In the genomic region with DNA sequence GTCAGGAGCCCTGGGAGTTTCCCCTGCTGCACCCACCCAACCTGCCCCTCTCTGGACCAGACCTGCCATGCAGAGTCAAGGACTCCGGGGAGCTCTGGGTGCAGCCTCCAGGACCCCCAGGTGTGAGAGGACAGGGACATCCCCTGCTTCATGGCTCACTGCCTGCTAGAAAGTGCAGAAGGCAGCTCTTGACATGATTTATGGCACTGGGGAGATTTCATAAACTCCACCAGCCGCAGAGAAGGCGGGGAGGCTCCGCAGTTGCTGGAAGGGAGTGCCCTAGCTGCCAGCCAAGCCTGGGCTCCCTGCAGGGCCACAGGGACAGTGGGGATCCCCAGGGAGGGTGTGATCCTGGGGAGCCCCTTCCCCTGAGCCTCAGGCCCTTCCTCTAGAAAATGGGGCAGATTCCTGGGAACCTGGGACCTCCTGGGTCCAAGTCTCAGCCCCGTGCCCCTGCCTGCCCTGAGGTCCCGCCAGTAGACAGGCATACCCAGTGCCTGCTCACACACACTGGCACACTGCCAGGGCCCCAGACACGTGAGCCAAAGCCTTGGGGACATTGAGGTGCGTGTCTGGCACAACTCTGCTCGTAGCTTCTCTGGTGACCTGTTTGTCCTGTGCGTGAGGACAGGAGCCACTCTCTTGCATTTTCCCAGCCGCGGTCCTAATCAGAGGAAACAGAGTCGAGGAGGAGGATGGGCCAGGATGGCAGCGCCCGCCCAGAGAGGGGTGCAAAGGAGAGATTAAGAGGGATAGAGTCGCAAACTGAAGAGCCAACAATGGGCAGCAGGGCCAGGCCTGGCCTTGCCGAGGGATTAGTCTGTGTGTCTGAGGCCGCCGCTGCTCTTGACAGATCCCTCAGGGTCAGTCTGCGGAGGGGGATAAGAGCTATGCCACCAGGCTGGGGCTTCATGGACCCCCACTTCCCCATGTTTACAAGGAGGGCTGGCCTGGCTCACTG, we compare ENCODE assay signal across 9 cellular contexts. TPM values are rescaled to one million over a fixed set of nuclear protein-coding genes. Genes with fewer than 3 reads are reported as not detected.
DNase-seq lines count a peak whose midpoint lies in the region; ATAC-seq and TF ChIP-seq lines count a peak whose summit lies in the region.
"Had no signal": no experiment of that assay in that cellular context is flagged by ENCODE, and none has a peak within 500 bp of the region (broad histone marks: within the 10 kb centered on the region; RNA-seq: fewer than 3 reads in every experiment).

No MANE protein-coding gene starts in this region.

- peaks cover 3% of the 10 kb centered on the region for H3K4me1 Mint-ChIP-seq in activated B cell treated with CpG ODN at 0.5 μM for 24 hours
- peaks cover 1% of the 10 kb centered on the region for H3K4me1 Mint-ChIP-seq in glutamatergic neuron (ENCODE audit: low read depth, unreplicated experiment)

- H3K4me3 ChIP-seq in skeletal muscle tissue (ENCODE audit: low read length in 3 of 3), result no peak overlapping the region
- H3K4me3 ChIP-seq in smooth muscle cell, result no peak overlapping the region

- H3K27ac Mint-ChIP-seq in activated B cell treated with CpG ODN at 0.5 μM for 24 hours (no peak overlapping the region), glutamatergic neuron (ENCODE audit: unreplicated experiment) (no peak overlapping the region)

- H3K27ac ChIP-seq in skeletal muscle tissue (ENCODE audit: low read depth, low read length), result peak overlapping the region; percentile 23
- H3K27ac ChIP-seq in smooth muscle cell (ENCODE audit: low read depth), result no peak overlapping the region

- H3K4me3 Mint-ChIP-seq in activated B cell treated with CpG ODN at 0.5 μM for 24 hours (no peak overlapping the region), glutamatergic neuron (ENCODE audit: unreplicated experiment) (no peak overlapping the region)

- POLR2A ChIA-PET in activated B cell treated with CpG ODN at 0.5 μM for 24 hours (lab: Charles Lee), result interaction anchor here (0.7 kb wide), 1 partner anchor 33 kb away, joined by 3 read pairs; a partner anchor contains a TSS

- H3K27me3 ChIP-seq in skeletal muscle tissue (ENCODE audit: control insufficient read depth in 3 of 3, insufficient read depth in 3 of 3, low read length in 3 of 3), result no peaks in the 10 kb centered on the region
- H3K27me3 ChIP-seq in smooth muscle cell (ENCODE audit: low read depth), result no peaks in the 10 kb centered on the region

- CTCF ChIA-PET in activated B cell treated with CpG ODN at 0.5 μM for 24 hours (lab: Charles Lee), result no interaction called here

- H3K27me3 Mint-ChIP-seq in activated B cell treated with CpG ODN at 0.5 μM for 24 hours (no peaks in the 10 kb centered on the region), glutamatergic neuron (ENCODE audit: unreplicated experiment) (peaks cover 8% of the 10 kb centered on the region)

- 84% methylated on average over 20 of the region's 20 CpGs for WGBS in smooth muscle cell (ENCODE audit: low lambda C conversion rate)

- H2AFZ ChIP-seq in smooth muscle cell (ENCODE audit: low read depth), result no peak overlapping the region

- no peaks in the 10 kb centered on the region for H3K79me2 ChIP-seq in smooth muscle cell (ENCODE audit: low read depth)

- intact Hi-C loops in activated B cell treated with CpG ODN at 0.5 μM for 24 hours (cut with micrococcal nuclease), result no loop called here

- ATAC-seq in activated B cell treated with CpG ODN at 0.5 μM for 24 hours (ENCODE audit: low read depth), result peak; percentile 52
- ATAC-seq in HG03108 (IDR thresholded peaks at IDR 0.05; ENCODE audit: unreplicated experiment), result no peak

- no peaks in the 10 kb centered on the region for H4K20me1 ChIP-seq in smooth muscle cell (ENCODE audit: low read depth)

- TF ChIP-seq CTCF in activated B cell treated with CpG ODN at 0.5 μM for 24 hours (IDR thresholded peaks at IDR 0.05), result no peak
- no peak for TF ChIP-seq CTCF in glutamatergic neuron (IDR thresholded peaks at IDR 0.05; ENCODE audit: partially characterized antibody, unreplicated experiment)
- no peak for TF ChIP-seq CTCF in smooth muscle cell (IDR thresholded peaks at IDR 0.05; ENCODE audit: borderline replicate concordance, insufficient read depth, poor library complexity, severe bottlenecking)

- no peaks in the 10 kb centered on the region for H3K9me3 Mint-ChIP-seq in activated B cell treated with CpG ODN at 0.5 μM for 24 hours
- peaks cover 4% of the 10 kb centered on the region for H3K9me3 Mint-ChIP-seq in glutamatergic neuron (ENCODE audit: unreplicated experiment)

- H3K4me1 ChIP-seq in skeletal muscle tissue (ENCODE audit: control insufficient read depth in 3 of 3, insufficient read depth in 3 of 3, low read length in 3 of 3) (peaks cover 7 to 11% (median 9%) of the 10 kb centered on the region in 3 donors), smooth muscle cell (ENCODE audit: low read depth) (no peaks in the 10 kb centered on the region)

- no peak overlapping the region for H3K4me2 ChIP-seq in smooth muscle cell

- H3K9ac ChIP-seq in skeletal muscle tissue (ENCODE audit: low read depth in 1 of 3, low read length in 3 of 3) (peak overlapping the region in 1 of 3 donors; percentile 14), smooth muscle cell (ENCODE audit: low read depth) (no peak overlapping the region)

- H3K36me3 ChIP-seq in skeletal muscle tissue (ENCODE audit: control insufficient read depth in 3 of 3, insufficient read depth in 3 of 3, low read length in 3 of 3) (peaks cover 18 to 26% (median 25%) of the 10 kb centered on the region in 3 donors), smooth muscle cell (ENCODE audit: low read depth) (no peaks in the 10 kb centered on the region)

- H3F3A ChIP-seq in smooth muscle cell (ENCODE audit: low read depth), result no peaks in the 10 kb centered on the region

- peaks cover 33% of the 10 kb centered on the region for H3K36me3 Mint-ChIP-seq in activated B cell treated with CpG ODN at 0.5 μM for 24 hours (ENCODE audit: low read depth)
- no peaks in the 10 kb centered on the region for H3K36me3 Mint-ChIP-seq in glutamatergic neuron (ENCODE audit: unreplicated experiment)

- DNase-seq in NCI-H1417 (lab: John Stamatoyannopoulos, UW) (peak; percentile 86 to 92 (median 89)), NCI-H1417 treated with DMSO at 0.1 percent for 48 hours (lab: John Stamatoyannopoulos, UW) (no peak), NCI-H2227 treated with DMSO at 0.1 percent for 48 hours (lab: John Stamatoyannopoulos, UW) (peak; percentile 7), activated B cell treated with CpG ODN at 0.5 μM for 24 hours (no peak), glutamatergic neuron (no peak), smooth muscle cell (lab: John Stamatoyannopoulos, UW; ENCODE audit: unreplicated experiment) (no peak)
- DNase-seq: NCI-H526 treated with DMSO at 0.1 percent for 48 hours had no signal

- H3K9me3 ChIP-seq in skeletal muscle tissue (ENCODE audit: control insufficient read depth in 3 of 3, low read length in 3 of 3) (no peaks in the 10 kb centered on the region), smooth muscle cell (replicated peaks; ENCODE audit: low read depth) (no peaks in the 10 kb centered on the region)

RNA-seq across cellular contexts. Expression of a gene that starts 13.8 kb away (rescaled TPM):
- total RNA-seq in activated B cell treated with CpG ODN at 0.5 μM for 24 hours (0.07 TPM in 1 of 2 replicates, not detected in the other), skeletal muscle tissue (not detected), glutamatergic neuron (ENCODE audit: unreplicated experiment) (14.6 TPM), smooth muscle cell (not detected in 2 replicates)
- polyA plus RNA-seq in smooth muscle cell, result 0.12 TPM in 1 of 2 replicates, not detected in the other

RNA-seq across cellular contexts. Expression of a gene that starts 33.2 kb away (rescaled TPM):
- total RNA-seq in activated B cell treated with CpG ODN at 0.5 μM for 24 hours, result 19.2 and 22.6 TPM in 2 replicates
- 18.8 TPM for total RNA-seq in skeletal muscle tissue
- 16.9 TPM for total RNA-seq in glutamatergic neuron (ENCODE audit: unreplicated experiment)
- total RNA-seq in smooth muscle cell, result 22.7 and 26.0 TPM in 2 replicates
- 57.0 and 57.8 TPM in 2 replicates for polyA plus RNA-seq in smooth muscle cell

RNA-seq across cellular contexts. Expression of a gene that starts 33.5 kb away (rescaled TPM):
- total RNA-seq in activated B cell treated with CpG ODN at 0.5 μM for 24 hours (68.1 and 81.7 TPM in 2 replicates), skeletal muscle tissue (57.9 TPM), glutamatergic neuron (ENCODE audit: unreplicated experiment) (77.7 TPM), smooth muscle cell (72.3 and 102 TPM in 2 replicates)
- polyA plus RNA-seq in smooth muscle cell, result 296 and 326 TPM in 2 replicates

Comparison
In these comparisons a context has a peak if more than half of its experiments do, and no peak if none do; other contexts are left out.
1. DNase-seq: peak in NCI-H1417 (3 of 3) and NCI-H2227 treated with DMSO at 0.1 percent for 48 hours (single experiment); none in NCI-H1417 treated with DMSO at 0.1 percent for 48 hours (single experiment), activated B cell treated with CpG ODN at 0.5 μM for 24 hours (single experiment), glutamatergic neuron (single experiment) and smooth muscle cell (single experiment).
2. RNA of a gene that starts 13.8 kb away (total RNA-seq): 14.6 TPM in glutamatergic neuron (single experiment); 0.07 TPM in activated B cell treated with CpG ODN at 0.5 μM for 24 hours, not detected in skeletal muscle tissue (single experiment) and not detected in smooth muscle cell; every median in the first group is over 10 times any median in the second.